9 cellular contexts compared by ENCODE assay signal in genomic region chr6:151806757-151807512, GRCh38. TPM values are rescaled to one million over a fixed set of nuclear protein-coding genes. Genes with fewer than 3 reads are reported as not detected.
A peak's percentile ranks its signal among the peaks of the same experiment; 100 is the strongest.
DNase-seq lines count a peak whose midpoint lies in the region; ATAC-seq and TF ChIP-seq lines count a peak whose summit lies in the region.
"Had no signal": no experiment of that assay in that cellular context is flagged by ENCODE, and none has a peak within 500 bp of the region (broad histone marks: within the 10 kb centered on the region; RNA-seq: fewer than 3 reads in every experiment).

No MANE protein-coding gene starts in this region.

- CTCF ChIA-PET in activated CD4-positive, alpha-beta memory T cell treated with anti-CD3 and anti-CD28 coated beads for 36 hours (lab: Charles Lee): interaction anchor here (0.9 kb wide), 1 partner anchor 318 kb away, joined by 3 read pairs; no protein-coding TSS in a partner anchor

- peak; percentile 14 for DNase-seq in activated CD4-positive, alpha-beta memory T cell treated with anti-CD3 and anti-CD28 coated beads for 36 hours
- DNase-seq in left ventricle myocardium superior: no peak
- no peak for DNase-seq in spleen
- no peak for DNase-seq in left lung
- DNase-seq: NCI-H2171 had no signal

- peaks cover 9% of the 10 kb centered on the region for H3K4me1 Mint-ChIP-seq in activated CD4-positive, alpha-beta memory T cell treated with anti-CD3 and anti-CD28 coated beads for 36 hours (ENCODE audit: low read depth)

- ATAC-seq in HG02588 (IDR thresholded peaks at IDR 0.05; ENCODE audit: unreplicated experiment): peak; percentile 14
- peak; percentile 49 for ATAC-seq in left ventricle myocardium superior
- ATAC-seq in HG03135 (IDR thresholded peaks at IDR 0.05; ENCODE audit: unreplicated experiment): no peak
- no peak for ATAC-seq in left lung
- no peak for ATAC-seq in GM21576 (IDR thresholded peaks at IDR 0.05; ENCODE audit: unreplicated experiment)
- no peak for ATAC-seq in HG02884 (IDR thresholded peaks at IDR 0.05; ENCODE audit: unreplicated experiment)

- H3K27me3 Mint-ChIP-seq in activated CD4-positive, alpha-beta memory T cell treated with anti-CD3 and anti-CD28 coated beads for 36 hours: peaks cover 26% of the 10 kb centered on the region

- no peak for TF ChIP-seq POLR2A in spleen (IDR thresholded peaks at IDR 0.05)

- H3K36me3 ChIP-seq in spleen: no peaks in the 10 kb centered on the region
- H3K36me3 ChIP-seq in left lung: no peaks in the 10 kb centered on the region

- peaks cover 0 to 4% (median 0%) of the 10 kb centered on the region in 8 donors for H3K9me3 ChIP-seq in spleen
- H3K9me3 ChIP-seq in left lung: no peaks in the 10 kb centered on the region

- H3K4me3 ChIP-seq in spleen (peak overlapping the region in 7 of 8 donors; percentile 36 to 72 (median 46)), left lung (peak overlapping the region in 1 of 2 donors; percentile 40)

- H3K4me1 ChIP-seq in spleen (peaks cover 5 to 28% (median 24%) of the 10 kb centered on the region in 6 donors), left lung (peaks cover 9 to 23% of the 10 kb centered on the region in 2 donors)

- H3K36me3 Mint-ChIP-seq in activated CD4-positive, alpha-beta memory T cell treated with anti-CD3 and anti-CD28 coated beads for 36 hours: no peaks in the 10 kb centered on the region

- H3K27me3 ChIP-seq in spleen (replicated peaks in 1 of 7) (peaks cover 0 to 47% (median 37%) of the 10 kb centered on the region in 7 donors), left lung (peaks cover 31 to 71% of the 10 kb centered on the region in 2 donors)

- intact Hi-C loops in activated CD4-positive, alpha-beta memory T cell treated with anti-CD3 and anti-CD28 coated beads for 36 hours (cut with micrococcal nuclease): loop anchor here (1.0 kb wide), 1 partner anchor 117 kb away; no protein-coding TSS in a partner anchor
- intact Hi-C loops in left ventricle myocardium superior (cut with micrococcal nuclease): no loop called here
- intact Hi-C loops in spleen (cut with DNase I; ENCODE audit: low total_unique reads): no loop called here
- intact Hi-C loops in left lung (cut with DNase I): no loop called here

- no peak for TF ChIP-seq CTCF in spleen (IDR thresholded peaks at IDR 0.05 in 8 of 11, conservative IDR thresholded peaks at IDR 0.05 in 3 of 11)
- TF ChIP-seq CTCF in left lung (IDR thresholded peaks at IDR 0.05): no peak

- 10 to 18% (median 12%) methylated on average over 20 of the region's 20 CpGs for WGBS in spleen, 5 donors

- no peaks in the 10 kb centered on the region for H3K9me3 Mint-ChIP-seq in activated CD4-positive, alpha-beta memory T cell treated with anti-CD3 and anti-CD28 coated beads for 36 hours

- H3K27ac Mint-ChIP-seq in activated CD4-positive, alpha-beta memory T cell treated with anti-CD3 and anti-CD28 coated beads for 36 hours: no peak overlapping the region

- POLR2A ChIA-PET in activated CD4-positive, alpha-beta memory T cell treated with anti-CD3 and anti-CD28 coated beads for 36 hours (lab: Charles Lee): interaction anchor here (0.6 kb wide), 1 partner anchor 176 kb away, joined by 3 read pairs; no protein-coding TSS in a partner anchor

- H3K4me3 Mint-ChIP-seq in activated CD4-positive, alpha-beta memory T cell treated with anti-CD3 and anti-CD28 coated beads for 36 hours: peak overlapping the region; percentile 56

- H3K27ac ChIP-seq in spleen (no peak overlapping the region), left lung (no peak overlapping the region)

RNA-seq across cellular contexts. Expression of gene ESR1, which starts 0.5 kb away (rescaled TPM):
- total RNA-seq in activated CD4-positive, alpha-beta memory T cell treated with anti-CD3 and anti-CD28 coated beads for 36 hours: under 1 TPM in 1 of 2 experiments, not detected in 1; 0.10 TPM
- total RNA-seq in left ventricle myocardium superior (1.3 TPM), spleen (1 to 10 TPM; 2.0 to 7.3 (median 4.3) TPM), left lung (1 to 10 TPM; 2.2 to 2.7 TPM)
- polyA plus RNA-seq in spleen: under 1 TPM; 0.35 to 0.80 (median 0.50) TPM

Comparison
In these comparisons a context has a peak if more than half of its experiments do, and no peak if none do; other contexts are left out.
1. ATAC-seq: peak in HG02588 (single experiment) and left ventricle myocardium superior (single experiment); none in HG03135 (single experiment), left lung (single experiment), GM21576 (single experiment) and HG02884 (single experiment).